21 cellular contexts compared by ENCODE assay signal in the genomic region with DNA sequence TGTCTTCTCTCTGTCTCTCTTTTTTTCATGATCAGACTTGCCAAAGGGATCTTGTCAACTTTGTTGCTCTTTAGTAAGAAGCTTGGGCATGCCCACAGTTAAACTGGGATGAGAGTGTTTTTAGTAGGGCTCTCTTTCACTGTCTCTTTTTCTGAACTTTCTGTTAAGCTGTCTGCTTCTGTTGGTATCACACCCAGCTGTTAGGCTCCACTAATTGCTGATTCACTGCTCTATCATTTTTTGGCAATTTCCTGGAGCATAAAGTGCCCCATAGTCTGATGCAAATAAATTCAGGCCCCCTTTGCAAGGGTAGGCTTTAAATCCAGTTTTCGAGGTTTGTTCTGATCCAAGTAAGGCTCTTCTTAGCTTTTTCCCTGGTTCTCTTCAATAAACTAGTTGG.
DNase-seq lines count a peak whose midpoint lies in the region; TF ChIP-seq lines count a peak whose summit lies in the region.
"Had no signal": no experiment of that assay in that cellular context is flagged by ENCODE, and none has a peak within 500 bp of the region (broad histone marks: within the 10 kb centered on the region; RNA-seq: fewer than 3 reads in every experiment).

No MANE protein-coding gene starts in this region.

- DNase-seq in MCF 10A (ENCODE audit: unreplicated experiment) (no peak), breast epithelium (ENCODE audit: low spot score in 2 of 2) (no peak), epithelial cell of esophagus (ENCODE audit: low read depth) (peak; percentile 41), mesendoderm (no peak), globus pallidus (ENCODE audit: low spot score) (no peak), NCI-H1694 treated with DMSO at 0.1 percent for 48 hours (lab: John Stamatoyannopoulos, UW) (no peak), SK-N-SH (no peak)
- DNase-seq in activated CD4-positive, alpha-beta T cell treated with anti-CD3 and anti-CD28 coated beads, Interleukin-2, amount 50 U/mL, for 4 hours, result no peak
- DNase-seq: 8988T; Caco-2; CD4-positive, alpha-beta T cell; DMS153; GF-D8; GM23248; KG1; NCI-H1417; NCI-H187 treated with DMSO at 0.1 percent for 48 hours; NCI-H2227 treated with DMSO at 0.1 percent for 48 hours; NCI-H524; PC-3; SJCRH30 had no signal

- intact Hi-C loops in MCF 10A (cut with micrococcal nuclease) (no loop called here), breast epithelium (cut with DNase I; ENCODE audit: low total_unique reads) (no loop called here)

- no peaks in the 10 kb centered on the region for H3K9me3 Mint-ChIP-seq in MCF 10A (ENCODE audit: unreplicated experiment)

- H2AK5ac ChIP-seq in mesendoderm (ENCODE audit: low read length), result no peak overlapping the region

- no peaks in the 10 kb centered on the region for H3K9me2 ChIP-seq in SK-N-SH

- POLR2A ChIA-PET in MCF 10A (lab: Yijun Ruan, JAX), result interaction anchor here (0.6 to 1.1 kb wide), 3 partner anchors 72 to 308 kb away, joined by 3 read pairs; no protein-coding TSS in a partner anchor
- POLR2A ChIA-PET in SK-N-SH (lab: Yijun Ruan, JAX), result no interaction called here

- H2AFZ ChIP-seq in SK-N-SH (ENCODE audit: low read depth), result no peak overlapping the region
- H2AFZ ChIP-seq: GM23248 had no signal

- H2BK15ac ChIP-seq in mesendoderm (replicated peaks; ENCODE audit: low read depth), result peak overlapping the region; percentile 45

- no peak overlapping the region for H3K4me2 ChIP-seq in mesendoderm (ENCODE audit: low read length)
- H3K4me2 ChIP-seq in SK-N-SH, result no peak overlapping the region

- CTCF ChIA-PET in MCF 10A (lab: Yijun Ruan, JAX) (interaction anchor here (0.6 to 1.0 kb wide), 3 partner anchors 23 to 1091 kb away, joined by 3 read pairs; no protein-coding TSS in a partner anchor), SK-N-SH (lab: Yijun Ruan, JAX) (no interaction called here)

- H3K36me3 ChIP-seq in breast epithelium (no peaks in the 10 kb centered on the region), mesendoderm (ENCODE audit: control insufficient read depth, insufficient read depth, low read length) (no peaks in the 10 kb centered on the region), SK-N-SH (replicated peaks in 1 of 2; ENCODE audit: control insufficient read depth in 1 of 2, insufficient read depth in 2 of 2, low read length in 1 of 2) (no peaks in the 10 kb centered on the region)
- H3K36me3 ChIP-seq: SJCRH30 had no signal

- no peaks in the 10 kb centered on the region for H3K36me3 Mint-ChIP-seq in MCF 10A (ENCODE audit: insufficient read depth, unreplicated experiment)

- no peak overlapping the region for H3K56ac ChIP-seq in mesendoderm (ENCODE audit: low read length)

- TF ChIP-seq CTCF in MCF 10A (IDR thresholded peaks at IDR 0.05; ENCODE audit: unreplicated experiment) (no peak), breast epithelium (IDR thresholded peaks at IDR 0.05) (no peak), epithelial cell of esophagus (IDR thresholded peaks at IDR 0.05; ENCODE audit: insufficient read depth, low read depth, low read length, missing control alignments) (no peak), SK-N-SH (IDR thresholded peaks at IDR 0.05) (no peak)

- H3K4me3 ChIP-seq in breast epithelium (no peak overlapping the region), epithelial cell of esophagus (ENCODE audit: low read length) (no peak overlapping the region), mesendoderm (ENCODE audit: low read length) (no peak overlapping the region), SK-N-SH (ENCODE audit: low read depth in 2 of 2, low read length in 1 of 2) (no peak overlapping the region)
- H3K4me3 ChIP-seq: GM23248, SJCRH30 had no signal

- H4K8ac ChIP-seq in mesendoderm (ENCODE audit: low read depth, low read length), result peak overlapping the region; percentile 76

- peaks cover 0 to 12% of the 10 kb centered on the region in 2 donors for H3K9me3 ChIP-seq in breast epithelium
- H3K9me3 ChIP-seq in SK-N-SH, result no peaks in the 10 kb centered on the region
- H3K9me3 ChIP-seq: SJCRH30 had no signal

- H2BK120ac ChIP-seq in mesendoderm (ENCODE audit: low read depth, low read length), result no peak overlapping the region

- no peak for TF ChIP-seq RAD21 in SK-N-SH (IDR thresholded peaks at IDR 0.05; ENCODE audit: low read length)

- H3K4me3 Mint-ChIP-seq in MCF 10A (ENCODE audit: unreplicated experiment), result no peak overlapping the region
- H3K4me3 Mint-ChIP-seq: CD4-positive, alpha-beta T cell had no signal

- H3K79me2 ChIP-seq in mesendoderm (ENCODE audit: control insufficient read depth, insufficient read depth, low read length), result no peaks in the 10 kb centered on the region
- H3K79me2 ChIP-seq in SK-N-SH (ENCODE audit: insufficient read depth), result no peaks in the 10 kb centered on the region

- H3K4me1 Mint-ChIP-seq in MCF 10A (ENCODE audit: insufficient read depth, unreplicated experiment), result peaks cover 10% of the 10 kb centered on the region

- H3K27me3 ChIP-seq in breast epithelium (no peaks in the 10 kb centered on the region), mesendoderm (ENCODE audit: insufficient read depth, low read length, poor library complexity) (no peaks in the 10 kb centered on the region), SK-N-SH (ENCODE audit: insufficient read depth) (no peaks in the 10 kb centered on the region)
- H3K27me3 ChIP-seq: SJCRH30 had no signal

- H3K9ac ChIP-seq in mesendoderm (ENCODE audit: low read length) (no peak overlapping the region), SK-N-SH (no peak overlapping the region)
- H3K9ac ChIP-seq: GM23248 had no signal

- no peak overlapping the region for H4K5ac ChIP-seq in mesendoderm (ENCODE audit: low read length)

- peak overlapping the region; percentile 36 for H3K27ac Mint-ChIP-seq in MCF 10A (ENCODE audit: low read depth, unreplicated experiment)
- H3K27ac Mint-ChIP-seq: CD4-positive, alpha-beta T cell had no signal

- no CpG with 5 or more reads among the region's 1 CpG for WGBS in mesendoderm (ENCODE audit: extremely low coverage, insufficient coverage, low lambda C conversion rate)
- WGBS in SK-N-SH (ENCODE audit: low lambda C conversion rate), result 81% methylated on average over 1 of the region's 1 CpG

- H3F3A ChIP-seq in SK-N-SH (replicated peaks; ENCODE audit: insufficient read depth), result no peaks in the 10 kb centered on the region

- no peak for TF ChIP-seq EP300 in SK-N-SH (IDR thresholded peaks at IDR 0.05; ENCODE audit: borderline replicate concordance in 1 of 2, low read depth in 1 of 2, low read length in 1 of 2)

- no TSS peak for BruUV-seq in MCF 10A (replicated peaks; lab: Mats Ljungman, UMichigan)

- peak overlapping the region; percentile 60 for H3K18ac ChIP-seq in mesendoderm (ENCODE audit: low read length)

- no peaks in the 10 kb centered on the region for H4K20me1 ChIP-seq in SK-N-SH (ENCODE audit: insufficient read depth)

- H3K79me1 ChIP-seq in mesendoderm (ENCODE audit: low read length), result no peaks in the 10 kb centered on the region

- H3K23ac ChIP-seq in mesendoderm (ENCODE audit: low read length), result no peak overlapping the region

- TF ChIP-seq POLR2A in breast epithelium (IDR thresholded peaks at IDR 0.05), result no peak

- no peak overlapping the region for H2BK5ac ChIP-seq in mesendoderm (ENCODE audit: low read length)

- H3K4ac ChIP-seq in mesendoderm (ENCODE audit: low read depth, low read length), result no peak overlapping the region

- no peak overlapping the region for H3K27ac ChIP-seq in breast epithelium
- H3K27ac ChIP-seq in mesendoderm (ENCODE audit: low read depth, low read length), result no peak overlapping the region
- H3K27ac ChIP-seq in SK-N-SH (ENCODE audit: low read depth in 2 of 2, low read length in 1 of 2), result no peak overlapping the region
- H3K27ac ChIP-seq: GM23248, SJCRH30 had no signal

- H3K4me1 ChIP-seq in breast epithelium (no peaks in the 10 kb centered on the region), mesendoderm (ENCODE audit: control insufficient read depth, low read depth, low read length) (no peaks in the 10 kb centered on the region), SK-N-SH (ENCODE audit: control insufficient read depth in 1 of 2, insufficient read depth in 2 of 2, low read depth in 1 of 2, low read length in 1 of 2) (no peaks in the 10 kb centered on the region)
- H3K4me1 ChIP-seq: Caco-2, SJCRH30 had no signal

- no peaks in the 10 kb centered on the region for H3K27me3 Mint-ChIP-seq in MCF 10A (ENCODE audit: insufficient read depth, unreplicated experiment)
- H3K27me3 Mint-ChIP-seq: CD4-positive, alpha-beta T cell had no signal

TF ChIP-seq in SK-N-SH, 30 proteins besides CTCF, POLR2A, EP300 and RAD21:
- TF ChIP-seq RCOR1 (IDR thresholded peaks at IDR 0.05; ENCODE audit: low read length), result no peak
- TF ChIP-seq, protein P1, sequence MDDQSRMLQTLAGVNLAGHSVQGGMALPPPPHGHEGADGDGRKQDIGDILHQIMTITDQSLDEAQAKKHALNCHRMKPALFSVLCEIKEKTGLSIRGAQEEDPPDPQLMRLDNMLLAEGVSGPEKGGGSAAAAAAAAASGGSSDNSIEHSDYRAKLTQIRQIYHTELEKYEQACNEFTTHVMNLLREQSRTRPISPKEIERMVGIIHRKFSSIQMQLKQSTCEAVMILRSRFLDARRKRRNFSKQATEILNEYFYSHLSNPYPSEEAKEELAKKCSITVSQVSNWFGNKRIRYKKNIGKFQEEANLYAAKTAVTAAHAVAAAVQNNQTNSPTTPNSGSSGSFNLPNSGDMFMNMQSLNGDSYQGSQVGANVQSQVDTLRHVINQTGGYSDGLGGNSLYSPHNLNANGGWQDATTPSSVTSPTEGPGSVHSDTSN (IDR thresholded peaks at IDR 0.05), result no peak
TF ChIP-seq in SK-N-SH: peak in this region for 0.
